21 cellular contexts compared by ENCODE assay signal in the genomic region with DNA sequence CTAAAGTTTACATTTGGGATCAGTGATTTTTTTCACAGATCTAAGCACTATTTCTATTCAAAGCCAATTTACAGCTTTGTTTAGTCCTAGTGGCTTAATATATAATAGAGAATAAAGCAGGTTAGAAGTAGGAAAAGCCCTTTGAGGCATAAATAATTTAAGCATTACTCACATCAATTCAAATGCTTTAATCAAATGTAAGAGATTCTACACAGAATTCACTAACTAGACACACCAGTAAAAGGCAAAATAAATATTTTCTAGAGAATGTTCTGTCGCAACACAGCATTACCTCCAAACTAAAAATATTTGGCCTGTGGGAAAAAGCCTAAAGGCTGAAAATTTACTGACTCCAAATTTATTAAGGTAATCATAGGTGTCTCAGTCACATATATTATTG. TPM values are rescaled to one million over a fixed set of nuclear protein-coding genes. Genes with fewer than 3 reads are reported as not detected.
DNase-seq lines count a peak whose midpoint lies in the region; ATAC-seq and TF ChIP-seq lines count a peak whose summit lies in the region.
"Had no signal": no experiment of that assay in that cellular context is flagged by ENCODE, and none has a peak within 500 bp of the region (broad histone marks: within the 10 kb centered on the region; RNA-seq: fewer than 3 reads in every experiment).

No MANE protein-coding gene starts in this region.

- dilution Hi-C loops in mammary epithelial cell (cut with HindIII; ENCODE audit: low sequenced_read_pairs), result no loop called here

- H3K4me3 ChIP-seq in mammary epithelial cell (replicated peaks in 1 of 3; ENCODE audit: insufficient read depth in 1 of 3, low read depth in 2 of 3, low read length in 3 of 3) (no peak overlapping the region), kidney epithelial cell (ENCODE audit: low read depth, low read length) (no peak overlapping the region)
- H3K4me3 ChIP-seq: lower lobe of right lung had no signal

- H3K36me3 Mint-ChIP-seq in activated naive CD8-positive, alpha-beta T cell treated with anti-CD3 and anti-CD28 coated beads for 36 hours, result no peaks in the 10 kb centered on the region
- no peaks in the 10 kb centered on the region for H3K36me3 Mint-ChIP-seq in activated CD4-positive, alpha-beta memory T cell treated with anti-CD3 and anti-CD28 coated beads for 36 hours
- H3K36me3 Mint-ChIP-seq: CD8-positive, alpha-beta memory T cell; naive thymus-derived CD4-positive, alpha-beta T cell had no signal

- BruUV-seq in mammary epithelial cell (replicated peaks; lab: Mats Ljungman, UMichigan), result no TSS peak

- no peaks in the 10 kb centered on the region for H3K27me3 ChIP-seq in mammary epithelial cell (ENCODE audit: insufficient read depth, low read length)
- no peaks in the 10 kb centered on the region for H3K27me3 ChIP-seq in kidney epithelial cell (ENCODE audit: control insufficient read depth, insufficient read depth, low read length)

- ATAC-seq in HG03025 (IDR thresholded peaks at IDR 0.05; ENCODE audit: low FRiP score, unreplicated experiment) (no peak), HG02798 (IDR thresholded peaks at IDR 0.05; ENCODE audit: poor library complexity, unreplicated experiment) (no peak)
- ATAC-seq: lower lobe of right lung; naive thymus-derived CD4-positive, alpha-beta T cell had no signal

- 0% methylated on average over 1 of the region's 1 CpG for WGBS in mammary epithelial cell (ENCODE audit: low coverage, missing lambda C conversion rate)

- POLR2A ChIA-PET in activated CD4-positive, alpha-beta memory T cell treated with anti-CD3 and anti-CD28 coated beads for 36 hours (lab: Charles Lee), result no interaction called here

- peak overlapping the region; percentile 12 for H3K4me2 ChIP-seq in mammary epithelial cell (ENCODE audit: insufficient read depth, low read depth, low read length)
- H3K4me2 ChIP-seq: KMS-11 had no signal

- H3K27ac Mint-ChIP-seq in activated naive CD8-positive, alpha-beta T cell treated with anti-CD3 and anti-CD28 coated beads for 36 hours, result no peak overlapping the region
- H3K27ac Mint-ChIP-seq in activated CD4-positive, alpha-beta memory T cell treated with anti-CD3 and anti-CD28 coated beads for 36 hours, result no peak overlapping the region
- H3K27ac Mint-ChIP-seq: CD8-positive, alpha-beta memory T cell; dendritic cell treated with granulocyte-macrophage colony-stimulating factor and Interleukin-4, amounts not matched to agents 40 ng/mL and 50 ng/mL, for 4 days; naive thymus-derived CD4-positive, alpha-beta T cell had no signal

- peaks cover 2% of the 10 kb centered on the region for H3K9me3 Mint-ChIP-seq in activated naive CD8-positive, alpha-beta T cell treated with anti-CD3 and anti-CD28 coated beads for 36 hours
- peaks cover 2% of the 10 kb centered on the region for H3K9me3 Mint-ChIP-seq in activated CD4-positive, alpha-beta memory T cell treated with anti-CD3 and anti-CD28 coated beads for 36 hours

- no peaks in the 10 kb centered on the region for H3K79me2 ChIP-seq in mammary epithelial cell (ENCODE audit: insufficient read depth, low read length)
- H3K79me2 ChIP-seq: parathyroid adenoma had no signal

- no peak overlapping the region for H2AFZ ChIP-seq in mammary epithelial cell (ENCODE audit: low read depth, low read length)
- H2AFZ ChIP-seq: parathyroid adenoma had no signal

- H3K4me1 Mint-ChIP-seq in activated naive CD8-positive, alpha-beta T cell treated with anti-CD3 and anti-CD28 coated beads for 36 hours, result peaks cover 6% of the 10 kb centered on the region
- H3K4me1 Mint-ChIP-seq in activated CD4-positive, alpha-beta memory T cell treated with anti-CD3 and anti-CD28 coated beads for 36 hours (ENCODE audit: low read depth), result peaks cover 2% of the 10 kb centered on the region
- H3K4me1 Mint-ChIP-seq: naive thymus-derived CD4-positive, alpha-beta T cell had no signal

- in situ Hi-C loops in mammary epithelial cell (cut with MboI; ENCODE audit: low sequenced_read_pairs in 2 of 2), result no loop called here

- CTCF ChIA-PET in mammary epithelial cell (lab: Charles Lee; ENCODE audit: low non-redundant PET), result interaction anchor here (0.6 to 1.0 kb wide), 2 partner anchors 30 to 31 kb away, joined by 3 read pairs; no protein-coding TSS in a partner anchor
- CTCF ChIA-PET in activated CD4-positive, alpha-beta memory T cell treated with anti-CD3 and anti-CD28 coated beads for 36 hours (lab: Charles Lee), result no interaction called here

- no peaks in the 10 kb centered on the region for H3K36me3 ChIP-seq in mammary epithelial cell (ENCODE audit: insufficient read depth, low read length)
- H3K36me3 ChIP-seq in kidney epithelial cell (ENCODE audit: control insufficient read depth, insufficient read depth, low read length), result no peaks in the 10 kb centered on the region
- H3K36me3 ChIP-seq: lower lobe of right lung had no signal

- TF ChIP-seq CTCF in mammary epithelial cell (conservative IDR thresholded peaks at IDR 0.05 in 1 of 2, IDR thresholded peaks at IDR 0.05 in 1 of 2; ENCODE audit: extremely low read depth in 1 of 2, insufficient read depth in 1 of 2, low read depth in 1 of 2, low read length in 2 of 2) (no peak), kidney epithelial cell (IDR thresholded peaks at IDR 0.05; ENCODE audit: insufficient read depth, low read length, poor library complexity, severe bottlenecking) (no peak)

- H4K20me1 ChIP-seq in mammary epithelial cell (ENCODE audit: insufficient read depth, low read length), result no peaks in the 10 kb centered on the region

- H3K9me3 ChIP-seq in mammary epithelial cell (replicated peaks; ENCODE audit: insufficient read depth, low read length), result no peaks in the 10 kb centered on the region
- H3K9me3 ChIP-seq: lower lobe of right lung had no signal

- peaks cover 41% of the 10 kb centered on the region for H3K4me1 ChIP-seq in mammary epithelial cell (ENCODE audit: insufficient read depth, low read length)
- H3K4me1 ChIP-seq: parathyroid adenoma had no signal

- intact Hi-C loops in mammary epithelial cell (cut with micrococcal nuclease), result loop anchor here (1.0 kb wide), 1 partner anchor 35 kb away; no protein-coding TSS in a partner anchor
- intact Hi-C loops in activated CD4-positive, alpha-beta memory T cell treated with anti-CD3 and anti-CD28 coated beads for 36 hours (cut with micrococcal nuclease), result no loop called here

- H3K4me3 Mint-ChIP-seq in activated naive CD8-positive, alpha-beta T cell treated with anti-CD3 and anti-CD28 coated beads for 36 hours, result no peak overlapping the region
- H3K4me3 Mint-ChIP-seq in activated CD4-positive, alpha-beta memory T cell treated with anti-CD3 and anti-CD28 coated beads for 36 hours, result no peak overlapping the region
- H3K4me3 Mint-ChIP-seq: CD8-positive, alpha-beta memory T cell; dendritic cell treated with granulocyte-macrophage colony-stimulating factor and Interleukin-4, amounts not matched to agents 40 ng/mL and 50 ng/mL, for 4 days; naive thymus-derived CD4-positive, alpha-beta T cell had no signal

- no peak overlapping the region for H3K9ac ChIP-seq in mammary epithelial cell (ENCODE audit: insufficient read depth, low read length)
- H3K9ac ChIP-seq: KMS-11, parathyroid adenoma had no signal

- H3K27me3 Mint-ChIP-seq in activated naive CD8-positive, alpha-beta T cell treated with anti-CD3 and anti-CD28 coated beads for 36 hours, result no peaks in the 10 kb centered on the region
- H3K27me3 Mint-ChIP-seq in activated CD4-positive, alpha-beta memory T cell treated with anti-CD3 and anti-CD28 coated beads for 36 hours, result no peaks in the 10 kb centered on the region
- H3K27me3 Mint-ChIP-seq: CD8-positive, alpha-beta memory T cell; dendritic cell treated with granulocyte-macrophage colony-stimulating factor and Interleukin-4, amounts not matched to agents 40 ng/mL and 50 ng/mL, for 4 days; naive thymus-derived CD4-positive, alpha-beta T cell had no signal

- H3K27ac ChIP-seq in mammary epithelial cell (ENCODE audit: insufficient read depth, low read depth, low read length), result peak overlapping the region; percentile 46
- H3K27ac ChIP-seq: KMS-11, lower lobe of right lung, parathyroid adenoma had no signal

- DNase-seq in AG08395 (ENCODE audit: low spot score), result peak; percentile 7
- DNase-seq in M059J (ENCODE audit: low read depth), result peak; percentile 74
- peak; percentile 46 for DNase-seq in mammary epithelial cell
- peak; percentile 31 for DNase-seq in kidney epithelial cell (ENCODE audit: low read depth)
- no peak for DNase-seq in activated naive CD8-positive, alpha-beta T cell treated with anti-CD3 and anti-CD28 coated beads for 36 hours
- no peak for DNase-seq in activated CD4-positive, alpha-beta memory T cell treated with anti-CD3 and anti-CD28 coated beads for 36 hours
- DNase-seq: activated CD4-positive, alpha-beta T cell treated with anti-CD3 and anti-CD28 coated beads for 48 hours; activated CD8-positive, alpha-beta memory T cell treated with anti-CD3 and anti-CD28 coated beads, Interleukin-2, amount 50 U/mL, for 48 hours; CD8-positive, alpha-beta memory T cell; glutamatergic neuron; lower lobe of right lung; naive thymus-derived CD4-positive, alpha-beta T cell; NCI-H1105 treated with DMSO at 0.1 percent for 48 hours; NCI-H2171; NCI-H748 treated with DMSO at 0.1 percent for 48 hours; stimulated activated CD4-positive, alpha-beta T cell treated with anti-CD3 and anti-CD28 coated beads, Interleukin-4, amount 100 ng/mL, for 1 hour had no signal

RNA-seq across cellular contexts. Expression of a gene that starts 31.3 kb away (rescaled TPM):
- 2.9 and 3.9 TPM in 2 replicates for total RNA-seq in M059J (2014; rRNA removed; shearing (Covaris generic))
- total RNA-seq in mammary epithelial cell (10 to 100 TPM; 57.0 to 80.1 TPM), kidney epithelial cell (5.0 and 5.4 TPM in 2 replicates)
- polyA plus RNA-seq in mammary epithelial cell, result 25.3 TPM
- polyA minus RNA-seq in mammary epithelial cell, result 52.3 TPM
- 10 to 100 TPM; 18.5 to 19.4 TPM for total RNA-seq in activated naive CD8-positive, alpha-beta T cell treated with anti-CD3 and anti-CD28 coated beads for 36 hours
- 1 to 10 TPM; 6.1 to 6.7 TPM for total RNA-seq in activated CD4-positive, alpha-beta memory T cell treated with anti-CD3 and anti-CD28 coated beads for 36 hours

Comparison
In these comparisons a context has a peak if more than half of its experiments do, and no peak if none do; other contexts are left out.
1. DNase-seq: peak in AG08395 (single experiment), M059J (single experiment), mammary epithelial cell (single experiment) and kidney epithelial cell (single experiment); none in activated naive CD8-positive, alpha-beta T cell treated with anti-CD3 and anti-CD28 coated beads for 36 hours (single experiment) and activated CD4-positive, alpha-beta memory T cell treated with anti-CD3 and anti-CD28 coated beads for 36 hours (single experiment).